In the genomic region with DNA sequence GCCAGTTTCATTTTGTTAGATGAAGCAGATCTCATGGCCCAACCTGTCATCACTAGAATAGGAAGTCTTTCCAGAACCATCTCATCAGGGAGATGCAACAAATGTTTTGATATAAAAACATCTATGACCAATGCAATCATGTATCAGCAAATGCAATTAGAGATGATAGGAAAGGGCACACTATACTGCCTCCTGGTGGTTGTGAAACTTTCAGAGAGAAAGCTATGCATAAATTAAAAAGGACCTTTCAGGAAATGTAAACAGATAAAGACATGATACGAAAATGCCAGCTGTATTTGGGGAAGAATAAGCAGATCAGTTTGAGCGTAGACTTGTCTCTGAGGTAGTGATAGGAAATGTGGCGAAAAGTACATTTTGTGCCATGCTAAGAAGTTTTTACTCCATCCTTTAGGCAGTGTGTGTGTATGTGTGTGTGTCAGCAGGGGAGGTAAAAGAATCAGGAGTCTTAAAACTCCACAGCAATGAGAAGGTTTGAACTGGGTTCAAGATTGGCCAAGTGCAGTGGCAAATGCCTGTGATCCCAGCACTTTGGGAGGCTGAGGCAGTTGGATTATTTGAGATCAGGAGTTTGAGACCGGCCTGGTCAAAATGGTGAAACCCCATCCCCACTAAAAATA, we compare ENCODE assay signal across 8 cellular contexts.
DNase-seq lines count a peak whose midpoint lies in the region; ATAC-seq and TF ChIP-seq lines count a peak whose summit lies in the region.

No MANE protein-coding gene starts in this region.

- intact Hi-C loops in vagina (cut with DNase I), result no loop called here

- ATAC-seq in HG03103 (IDR thresholded peaks at IDR 0.05; ENCODE audit: low read depth, unreplicated experiment), result peak; percentile 54

- H3K4me3 ChIP-seq in kidney epithelial cell (ENCODE audit: low read depth, low read length), result no peak overlapping the region
- H3K4me3 ChIP-seq in vagina, result no peak overlapping the region

- no peak for TF ChIP-seq POLR2A in vagina (IDR thresholded peaks at IDR 0.05)

- H3K9me3 ChIP-seq in vagina, result no peaks in the 10 kb centered on the region

- no peaks in the 10 kb centered on the region for H3K36me3 ChIP-seq in kidney epithelial cell (ENCODE audit: control insufficient read depth, insufficient read depth, low read length)
- no peaks in the 10 kb centered on the region for H3K36me3 ChIP-seq in vagina

- no peaks in the 10 kb centered on the region for H3K27me3 ChIP-seq in kidney epithelial cell (ENCODE audit: control insufficient read depth, insufficient read depth, low read length)
- no peaks in the 10 kb centered on the region for H3K27me3 ChIP-seq in vagina

- TF ChIP-seq CTCF in kidney epithelial cell (IDR thresholded peaks at IDR 0.05; ENCODE audit: insufficient read depth, low read length, poor library complexity, severe bottlenecking) (peak; percentile 60), vagina (IDR thresholded peaks at IDR 0.05) (no peak)

- peak; percentile 16 for DNase-seq in NCI-H2227 (lab: John Stamatoyannopoulos, UW; ENCODE audit: unreplicated experiment)
- DNase-seq in NCI-H2227 treated with DMSO at 0.1 percent for 48 hours (lab: John Stamatoyannopoulos, UW), result no peak
- peak; percentile 20 for DNase-seq in SHP77 treated with DMSO at 0.1 percent for 48 hours (lab: John Stamatoyannopoulos, UW)
- no peak for DNase-seq in kidney epithelial cell (ENCODE audit: low read depth)
- no peak for DNase-seq in SK-N-DZ (ENCODE audit: low spot score)
- no peak for DNase-seq in vagina (ENCODE audit: extremely low spot score in 2 of 2)
- no peak for DNase-seq in T-helper 1 cell

- no peaks in the 10 kb centered on the region for H3K4me1 ChIP-seq in vagina

- no peak overlapping the region for H3K27ac ChIP-seq in vagina

Comparison
In these comparisons a context has a peak if more than half of its experiments do, and no peak if none do; other contexts are left out.
1. DNase-seq: peak in NCI-H2227 (single experiment) and SHP77 treated with DMSO at 0.1 percent for 48 hours (single experiment); none in NCI-H2227 treated with DMSO at 0.1 percent for 48 hours (single experiment), kidney epithelial cell (single experiment), SK-N-DZ (single experiment), vagina (0 of 2) and T-helper 1 cell (0 of 5).